In the genomic region with DNA sequence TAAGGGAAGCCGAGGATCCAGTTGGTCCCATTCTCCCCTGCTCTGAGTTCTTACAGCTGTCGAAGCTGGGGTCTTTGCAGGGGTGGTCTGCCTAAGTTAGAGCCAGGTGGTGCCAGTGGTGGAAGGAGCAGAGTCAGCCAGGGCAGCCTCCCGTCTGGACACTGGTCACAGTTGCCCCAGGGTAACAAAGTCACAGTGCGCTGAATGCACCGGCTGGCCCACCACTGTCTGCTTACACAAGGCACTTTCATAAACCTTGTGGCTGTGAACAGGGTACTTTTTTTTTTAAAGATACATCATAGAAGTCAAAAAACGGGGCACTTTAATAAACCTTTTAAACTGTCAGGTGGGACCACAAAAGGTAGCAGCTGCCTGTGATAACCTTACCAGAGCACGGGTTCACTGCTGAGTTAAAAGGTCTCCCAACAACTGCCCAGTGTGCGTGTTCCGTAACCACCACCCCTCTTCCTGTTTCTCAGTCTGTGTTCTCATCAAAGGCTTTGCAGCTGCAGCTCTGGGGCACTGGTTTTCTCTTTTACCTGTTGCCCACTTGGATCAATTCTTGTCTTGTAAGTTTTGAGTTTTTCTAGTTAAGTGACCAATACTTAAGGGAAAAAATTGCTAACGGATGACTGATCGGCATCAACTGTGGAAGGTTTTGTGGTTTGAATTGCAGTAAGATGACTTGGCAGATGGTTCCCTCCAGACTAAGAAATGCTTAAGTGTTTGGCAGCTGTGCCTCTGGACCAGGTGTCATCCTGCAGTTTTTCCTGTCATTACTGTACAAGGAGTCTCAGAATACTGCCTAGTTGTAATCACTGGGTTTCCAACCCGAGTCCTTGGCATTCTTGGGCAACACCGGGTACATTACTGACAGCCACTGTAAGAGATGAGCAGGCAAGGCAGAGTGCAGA, we compare ENCODE assay signal across 9 cellular contexts. TPM values are rescaled to one million over a fixed set of nuclear protein-coding genes. Genes with fewer than 3 reads are reported as not detected.
A peak's percentile ranks its signal among the peaks of the same experiment; 100 is the strongest.
DNase-seq lines count a peak whose midpoint lies in the region; ATAC-seq lines count a peak whose summit lies in the region.
"Had no signal": no experiment of that assay in that cellular context is flagged by ENCODE, and none has a peak within 500 bp of the region (broad histone marks: within the 10 kb centered on the region; RNA-seq: fewer than 3 reads in every experiment).

No MANE protein-coding gene starts in this region.

- no peak overlapping the region for H3K4ac ChIP-seq in mesendoderm (ENCODE audit: low read depth, low read length)

- no peak overlapping the region for H3K18ac ChIP-seq in mesendoderm (ENCODE audit: low read length)

- no peak overlapping the region for H3K23ac ChIP-seq in mesendoderm (ENCODE audit: low read length)

- no peak overlapping the region for H3K4me2 ChIP-seq in mesendoderm (ENCODE audit: low read length)

- H3K27me3 ChIP-seq in mesendoderm (ENCODE audit: insufficient read depth, low read length, poor library complexity), result no peaks in the 10 kb centered on the region
- H3K27me3 ChIP-seq: upper lobe of left lung had no signal

- no peak overlapping the region for H2BK120ac ChIP-seq in mesendoderm (ENCODE audit: low read depth, low read length)

- H3K4me1 ChIP-seq in mesendoderm (ENCODE audit: control insufficient read depth, low read depth, low read length), result no peaks in the 10 kb centered on the region
- H3K4me1 ChIP-seq: upper lobe of left lung had no signal

- no peak overlapping the region for H2BK15ac ChIP-seq in mesendoderm (replicated peaks; ENCODE audit: low read depth)

- no CpG with 5 or more reads among the region's 13 CpGs for WGBS in mesendoderm (ENCODE audit: extremely low coverage, insufficient coverage, low lambda C conversion rate)

- H2AK5ac ChIP-seq in mesendoderm (ENCODE audit: low read length), result no peak overlapping the region

- no peak overlapping the region for H3K9ac ChIP-seq in mesendoderm (ENCODE audit: low read length)

- DNase-seq in GM04503 (ENCODE audit: low read depth) (peak; percentile 57), dedifferentiated amniotic fluid mesenchymal stem cell (ENCODE audit: extremely low spot score) (peak; percentile 57), mesendoderm (no peak), DMS 273 treated with DMSO at 0.1 percent for 48 hours (lab: John Stamatoyannopoulos, UW) (no peak), NK-92 (lab: John Stamatoyannopoulos, UW; ENCODE audit: unreplicated experiment) (no peak)
- peak; percentile 44 for DNase-seq in stimulated activated CD4-positive, alpha-beta T cell treated with anti-CD3 and anti-CD28 coated beads, Interleukin-4, amount 100 ng/mL, for 24 hours
- no peak for DNase-seq in activated effector memory CD4-positive, alpha-beta T cell treated with anti-CD3 and anti-CD28 coated beads, Interleukin-2, amount 50 U/mL, for 16 hours
- DNase-seq: upper lobe of left lung had no signal

- H4K5ac ChIP-seq in mesendoderm (ENCODE audit: low read length), result no peak overlapping the region

- ATAC-seq in activated CD4-positive, CD25-positive, alpha-beta regulatory T cell treated with anti-CD3 and anti-CD28 coated beads, Interleukin-2, amount 50 U/mL, for 24 hours, result peak; percentile 86 to 91

- no peak overlapping the region for H3K27ac ChIP-seq in mesendoderm (ENCODE audit: low read depth, low read length)
- H3K27ac ChIP-seq: upper lobe of left lung had no signal

- H3K79me1 ChIP-seq in mesendoderm (ENCODE audit: low read length), result no peaks in the 10 kb centered on the region

- H2BK5ac ChIP-seq in mesendoderm (ENCODE audit: low read length), result no peak overlapping the region

- H3K56ac ChIP-seq in mesendoderm (ENCODE audit: low read length), result no peak overlapping the region

- no peaks in the 10 kb centered on the region for H3K79me2 ChIP-seq in mesendoderm (ENCODE audit: control insufficient read depth, insufficient read depth, low read length)

- peaks cover 43% of the 10 kb centered on the region for H3K36me3 ChIP-seq in mesendoderm (ENCODE audit: control insufficient read depth, insufficient read depth, low read length)

- no peak overlapping the region for H4K8ac ChIP-seq in mesendoderm (ENCODE audit: low read depth, low read length)

- no peak overlapping the region for H3K4me3 ChIP-seq in mesendoderm (ENCODE audit: low read length)
- H3K4me3 ChIP-seq: upper lobe of left lung had no signal

RNA-seq across cellular contexts. Expression of a gene that starts 55.9 kb away (rescaled TPM):
- polyA plus RNA-seq in mesendoderm (2013, experiment 1 of 2), result 56.1 TPM
- 51.3 TPM for polyA plus RNA-seq in mesendoderm (2013, experiment 2 of 2)

Comparison
In these comparisons a context has a peak if more than half of its experiments do, and no peak if none do; other contexts are left out.
1. DNase-seq: peak in GM04503 (single experiment), dedifferentiated amniotic fluid mesenchymal stem cell (single experiment) and stimulated activated CD4-positive, alpha-beta T cell treated with anti-CD3 and anti-CD28 coated beads, Interleukin-4, amount 100 ng/mL, for 24 hours (single experiment); none in mesendoderm (single experiment), DMS 273 treated with DMSO at 0.1 percent for 48 hours (single experiment), activated effector memory CD4-positive, alpha-beta T cell treated with anti-CD3 and anti-CD28 coated beads, Interleukin-2, amount 50 U/mL, for 16 hours (single experiment) and NK-92 (single experiment).